Comparison of ENCODE assay signal across 9 cellular contexts in the genomic region with DNA sequence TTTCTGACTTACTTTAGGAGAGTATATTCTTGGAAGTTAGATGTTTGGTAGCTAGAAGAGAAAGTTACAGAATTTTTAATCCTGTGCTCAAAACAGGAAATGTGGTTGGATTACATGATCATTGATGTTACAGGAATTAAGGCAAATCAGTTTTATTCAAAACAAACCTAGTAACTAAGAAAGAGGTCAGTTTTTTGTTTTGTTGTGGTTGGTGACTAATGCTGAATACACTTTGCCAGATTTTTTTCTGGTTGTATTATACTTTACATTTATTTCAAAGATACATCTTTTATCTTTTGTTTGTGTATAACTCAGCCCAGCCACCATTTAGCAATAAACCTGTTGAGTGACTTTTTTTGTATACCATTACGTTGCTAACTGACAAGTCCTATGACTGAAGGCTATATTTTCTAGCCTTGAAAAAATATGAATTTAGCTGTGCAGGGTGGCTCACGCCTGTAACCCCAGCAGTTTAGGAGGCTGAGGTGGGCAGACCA.
DNase-seq lines count a peak whose midpoint lies in the region; ATAC-seq and TF ChIP-seq lines count a peak whose summit lies in the region.
"Had no signal": no experiment of that assay in that cellular context is flagged by ENCODE, and none has a peak within 500 bp of the region (broad histone marks: within the 10 kb centered on the region; RNA-seq: fewer than 3 reads in every experiment).

No MANE protein-coding gene starts in this region.

- H4K20me1 ChIP-seq in smooth muscle cell (ENCODE audit: low read depth), result no peaks in the 10 kb centered on the region

- H3K27ac ChIP-seq in foreskin keratinocyte (no peak overlapping the region), smooth muscle cell (ENCODE audit: low read depth) (peak overlapping the region; percentile 93)
- H3K27ac ChIP-seq: neural progenitor cell had no signal

- no peaks in the 10 kb centered on the region for H3K9me3 ChIP-seq in smooth muscle cell (replicated peaks; ENCODE audit: low read depth)

- H3K27ac Mint-ChIP-seq in activated CD8-positive, alpha-beta T cell treated with anti-CD3 and anti-CD28 coated beads for 36 hours, result peak overlapping the region; percentile 35
- H3K27ac Mint-ChIP-seq: neural progenitor cell had no signal

- H3K9me3 Mint-ChIP-seq in activated CD8-positive, alpha-beta T cell treated with anti-CD3 and anti-CD28 coated beads for 36 hours, result no peaks in the 10 kb centered on the region
- H3K9me3 Mint-ChIP-seq: neural progenitor cell had no signal

- DNase-seq in H4 (ENCODE audit: low spot score) (peak; percentile 20), foreskin keratinocyte (peak; percentile 79 to 86), smooth muscle cell (lab: John Stamatoyannopoulos, UW; ENCODE audit: unreplicated experiment) (no peak), GF-D8 (lab: John Stamatoyannopoulos, UW) (no peak), HK-2 (ENCODE audit: unreplicated experiment) (no peak)
- no peak for DNase-seq in activated CD8-positive, alpha-beta T cell treated with anti-CD3 and anti-CD28 coated beads for 36 hours

- peak overlapping the region; percentile 65 for H3K9ac ChIP-seq in smooth muscle cell (ENCODE audit: low read depth)
- H3K9ac ChIP-seq: neural progenitor cell had no signal

- H3K4me3 Mint-ChIP-seq in activated CD8-positive, alpha-beta T cell treated with anti-CD3 and anti-CD28 coated beads for 36 hours, result no peak overlapping the region
- H3K4me3 Mint-ChIP-seq: neural progenitor cell had no signal

- H3K36me3 Mint-ChIP-seq in activated CD8-positive, alpha-beta T cell treated with anti-CD3 and anti-CD28 coated beads for 36 hours (ENCODE audit: low read depth), result peaks cover 11% of the 10 kb centered on the region

- POLR2A ChIA-PET in activated CD8-positive, alpha-beta T cell treated with anti-CD3 and anti-CD28 coated beads for 36 hours (lab: Charles Lee), result interaction anchor here (0.7 to 1.0 kb wide), 2 partner anchors 95 to 169 kb away, joined by 3 to 4 read pairs; a partner anchor contains a TSS

- intact Hi-C loops in activated CD8-positive, alpha-beta T cell treated with anti-CD3 and anti-CD28 coated beads for 36 hours (cut with micrococcal nuclease), result no loop called here

- 48% methylated on average over 2 of the region's 2 CpGs for WGBS in smooth muscle cell (ENCODE audit: low lambda C conversion rate)

- no peaks in the 10 kb centered on the region for H3K36me3 ChIP-seq in smooth muscle cell (ENCODE audit: low read depth)
- H3K36me3 ChIP-seq: neural progenitor cell had no signal

- H3K4me1 ChIP-seq in foreskin keratinocyte (peaks cover 36% of the 10 kb centered on the region), smooth muscle cell (ENCODE audit: low read depth) (peaks cover 16% of the 10 kb centered on the region)

- peaks cover 18% of the 10 kb centered on the region for H3F3A ChIP-seq in smooth muscle cell (ENCODE audit: low read depth)

- no peaks in the 10 kb centered on the region for H3K27me3 Mint-ChIP-seq in activated CD8-positive, alpha-beta T cell treated with anti-CD3 and anti-CD28 coated beads for 36 hours

- H3K79me2 ChIP-seq in smooth muscle cell (ENCODE audit: low read depth), result no peaks in the 10 kb centered on the region

- peaks cover 34% of the 10 kb centered on the region for H3K4me1 Mint-ChIP-seq in activated CD8-positive, alpha-beta T cell treated with anti-CD3 and anti-CD28 coated beads for 36 hours (ENCODE audit: low read depth)

- CTCF ChIA-PET in activated CD8-positive, alpha-beta T cell treated with anti-CD3 and anti-CD28 coated beads for 36 hours (lab: Charles Lee), result interaction anchor here (1.4 to 3.5 kb wide), 4 partner anchors 10 to 181 kb away, joined by 3 to 24 read pairs (median 6); a partner anchor contains a TSS

- peak; percentile 68 for ATAC-seq in activated CD8-positive, alpha-beta T cell treated with anti-CD3 and anti-CD28 coated beads for 36 hours
- ATAC-seq in foreskin keratinocyte (peak; percentile 79), GM19324 (IDR thresholded peaks at IDR 0.05; ENCODE audit: low FRiP score, unreplicated experiment) (no peak), HG03571 (IDR thresholded peaks at IDR 0.05; ENCODE audit: unreplicated experiment) (no peak)

- TF ChIP-seq CTCF in activated CD8-positive, alpha-beta T cell treated with anti-CD3 and anti-CD28 coated beads for 36 hours (IDR thresholded peaks at IDR 0.05), result no peak
- TF ChIP-seq CTCF in foreskin keratinocyte (conservative IDR thresholded peaks at IDR 0.05) (no peak), smooth muscle cell (IDR thresholded peaks at IDR 0.05; ENCODE audit: borderline replicate concordance, insufficient read depth, poor library complexity, severe bottlenecking) (no peak)

- peak overlapping the region; percentile 49 for H3K4me2 ChIP-seq in smooth muscle cell
- H3K4me2 ChIP-seq: neural progenitor cell had no signal

- H2AFZ ChIP-seq in smooth muscle cell (ENCODE audit: low read depth), result no peak overlapping the region
- H2AFZ ChIP-seq: neural progenitor cell had no signal

- H3K4me3 ChIP-seq in smooth muscle cell, result no peak overlapping the region
- H3K4me3 ChIP-seq: neural progenitor cell had no signal

- no peaks in the 10 kb centered on the region for H3K27me3 ChIP-seq in foreskin keratinocyte
- H3K27me3 ChIP-seq in smooth muscle cell (ENCODE audit: low read depth), result no peaks in the 10 kb centered on the region
- H3K27me3 ChIP-seq: neural progenitor cell had no signal

Comparison
In these comparisons a context has a peak if more than half of its experiments do, and no peak if none do; other contexts are left out.
1. DNase-seq: peak in H4 (single experiment) and foreskin keratinocyte (2 of 2); none in activated CD8-positive, alpha-beta T cell treated with anti-CD3 and anti-CD28 coated beads for 36 hours (single experiment), smooth muscle cell (single experiment), GF-D8 (single experiment) and HK-2 (single experiment).
2. ATAC-seq: peak in activated CD8-positive, alpha-beta T cell treated with anti-CD3 and anti-CD28 coated beads for 36 hours (single experiment) and foreskin keratinocyte (single experiment); none in GM19324 (single experiment) and HG03571 (single experiment).